Comparison of ENCODE assay signal across 24 cellular contexts in genomic region chr18:76388261-76388660, GRCh38.
"Had no signal": no experiment of that assay in that cellular context is flagged by ENCODE, and none has a peak within 500 bp of the region (broad histone marks: within the 10 kb centered on the region; RNA-seq: fewer than 3 reads in every experiment).

No MANE protein-coding gene starts in this region.

- H3K27me3 Mint-ChIP-seq: activated T-helper 17 cell treated with anti-CD3 and anti-CD28 coated beads, Interleukin-2, amount 50 U/mL, for 72 hours; stimulated activated naive CD8-positive, alpha-beta T cell treated with anti-CD3 and anti-CD28 coated beads, Interleukin-15, Interleukin-2, amounts not matched to agents 100 ng/mL and 50 ng/mL, for 24 hours had no signal

- H3K27ac Mint-ChIP-seq: activated CD8-positive, alpha-beta T cell treated with anti-CD3 and anti-CD28 coated beads, Interleukin-2, amount 10 ng/mL, durations not matched to agents 7 days and 5 days; activated naive CD8-positive, alpha-beta T cell treated with anti-CD3 and anti-CD28 coated beads for 36 hours; activated T-cell treated with anti-CD3 and anti-CD28 coated beads, Interleukin-2, amount 50 U/mL, for 24 hours; activated T-helper 17 cell treated with anti-CD3 and anti-CD28 coated beads, Interleukin-2, amount 50 U/mL, for 72 hours; endodermal cell; stimulated activated naive CD8-positive, alpha-beta T cell treated with anti-CD3 and anti-CD28 coated beads, Interleukin-15, Interleukin-2, amounts not matched to agents 100 ng/mL and 50 ng/mL, for 24 hours had no signal

- ATAC-seq: activated CD8-positive, alpha-beta T cell treated with anti-CD3 and anti-CD28 coated beads, Interleukin-2, amount 10 ng/mL, durations not matched to agents 7 days and 5 days; activated T-helper 17 cell treated with anti-CD3 and anti-CD28 coated beads, Interleukin-2, amount 50 U/mL, for 72 hours; left lung; naive thymus-derived CD4-positive, alpha-beta T cell had no signal

- H3K27me3 ChIP-seq: left lung, neutrophil, ovary, right atrium auricular region, tibial nerve had no signal

- FAIRE-seq: TTC549, urothelium cell line had no signal

- H3K9me3 ChIP-seq: left lung, neutrophil, ovary, psoas muscle, right atrium auricular region, tibial nerve had no signal

- H3K9me3 Mint-ChIP-seq: activated naive CD8-positive, alpha-beta T cell treated with anti-CD3 and anti-CD28 coated beads for 36 hours; activated T-cell treated with anti-CD3 and anti-CD28 coated beads, Interleukin-2, amount 50 U/mL, for 24 hours; activated T-helper 17 cell treated with anti-CD3 and anti-CD28 coated beads, Interleukin-2, amount 50 U/mL, for 72 hours; stimulated activated naive CD8-positive, alpha-beta T cell treated with anti-CD3 and anti-CD28 coated beads, Interleukin-15, Interleukin-2, amounts not matched to agents 100 ng/mL and 50 ng/mL, for 24 hours had no signal

- H3K36me3 ChIP-seq: left lung, ovary, right atrium auricular region had no signal

- H3K4me3 ChIP-seq: left lung, lung, ovary, psoas muscle, right atrium auricular region had no signal

- H3K27ac ChIP-seq: left lung, neutrophil, psoas muscle, right atrium auricular region had no signal

- H3K4me3 Mint-ChIP-seq: activated CD8-positive, alpha-beta T cell treated with anti-CD3 and anti-CD28 coated beads, Interleukin-2, amount 10 ng/mL, durations not matched to agents 7 days and 5 days; activated naive CD8-positive, alpha-beta T cell treated with anti-CD3 and anti-CD28 coated beads for 36 hours; activated T-cell treated with anti-CD3 and anti-CD28 coated beads, Interleukin-2, amount 50 U/mL, for 24 hours; activated T-helper 17 cell treated with anti-CD3 and anti-CD28 coated beads, Interleukin-2, amount 50 U/mL, for 72 hours; endodermal cell; stimulated activated naive CD8-positive, alpha-beta T cell treated with anti-CD3 and anti-CD28 coated beads, Interleukin-15, Interleukin-2, amounts not matched to agents 100 ng/mL and 50 ng/mL, for 24 hours had no signal

- DNase-seq: activated CD4-positive, alpha-beta T cell treated with anti-CD3 and anti-CD28 coated beads for 1 hour; activated CD4-positive, alpha-beta T cell treated with anti-CD3 and anti-CD28 coated beads, Interleukin-2, amount 50 U/mL, for 1 hour; activated CD8-positive, alpha-beta T cell treated with anti-CD3 and anti-CD28 coated beads, Interleukin-2, amount 10 ng/mL, durations not matched to agents 7 days and 5 days; activated naive CD4-positive, alpha-beta T cell treated with Interleukin-2 at 50 U/mL for 16 hours; activated naive CD8-positive, alpha-beta T cell treated with anti-CD3 and anti-CD28 coated beads for 36 hours; cortex of kidney; endodermal cell; foreskin fibroblast; kidney glomerular epithelial cell; left lung; naive thymus-derived CD4-positive, alpha-beta T cell; psoas muscle; stimulated activated CD4-positive, alpha-beta T cell treated with anti-CD3 and anti-CD28 coated beads, Interleukin-12 subunit alpha, Interleukin-12 subunit beta, amount 100 ng/mL, for 4 hours; stimulated activated CD4-positive, alpha-beta T cell treated with anti-CD3 and anti-CD28 coated beads, Interleukin-4, amount 100 ng/mL, for 4 hours had no signal
